Comparison of ENCODE assay signal across 8 cellular contexts in genomic region chr7:101814996-101815825, GRCh38. TPM values are rescaled to one million over a fixed set of nuclear protein-coding genes. Genes with fewer than 3 reads are reported as not detected.
DNase-seq lines count a peak whose midpoint lies in the region; ATAC-seq and TF ChIP-seq lines count a peak whose summit lies in the region.

No MANE protein-coding gene starts in this region.

- DNase-seq in DND-41 (peak; percentile 73), dermis blood vessel endothelial cell (peak; percentile 22), memory B cell (ENCODE audit: low spot score in 2 of 2) (peak; percentile 73 to 83), DMS79 (lab: John Stamatoyannopoulos, UW) (no peak)
- peak; percentile 45 for DNase-seq in activated CD4-positive, alpha-beta T cell treated with anti-CD3 and anti-CD28 coated beads for 1 hour
- DNase-seq in stimulated activated CD8-positive, alpha-beta memory T cell treated with anti-CD3 and anti-CD28 coated beads, Interleukin-12 subunit alpha, Interleukin-12 subunit beta, amount 100 ng/mL, for 1 hour (ENCODE audit: low read depth), result peak; percentile 27

- H3K4me1 Mint-ChIP-seq in memory B cell, result peaks cover 14% of the 10 kb centered on the region

- TF ChIP-seq CTCF in DND-41 (IDR thresholded peaks at IDR 0.05; ENCODE audit: borderline replicate concordance, extremely low read depth, low read length, poor library complexity, severe bottlenecking) (peak; percentile 57), KMS-11 (conservative IDR thresholded peaks at IDR 0.05; ENCODE audit: low read depth, low read length) (peak; percentile 45)

- H3K4me3 ChIP-seq in DND-41 (ENCODE audit: low read depth in 1 of 2, low read length in 2 of 2), result peak overlapping the region; percentile 18 to 62
- H3K4me3 ChIP-seq in KMS-11 (IDR thresholded peaks at IDR 0.05; ENCODE audit: insufficient read depth, low read depth, low read length), result peak overlapping the region; percentile 45

- no peaks in the 10 kb centered on the region for H3K9me3 Mint-ChIP-seq in memory B cell

- H3K9ac ChIP-seq in DND-41 (ENCODE audit: low read depth, low read length), result peak overlapping the region; percentile 71
- H3K9ac ChIP-seq in KMS-11, result peak overlapping the region; percentile 78

- H3K27ac ChIP-seq in DND-41 (ENCODE audit: low read length) (peak overlapping the region; percentile 75), KMS-11 (peak overlapping the region; percentile 36)

- H3K36me3 Mint-ChIP-seq in memory B cell, result no peaks in the 10 kb centered on the region

- ATAC-seq in DND-41 (ENCODE audit: insufficient read depth, low read depth) (peak; percentile 46), GM21576 (IDR thresholded peaks at IDR 0.05; ENCODE audit: unreplicated experiment) (peak; percentile 37), memory B cell (ENCODE audit: low read depth) (peak; percentile 59)

- peaks cover 47% of the 10 kb centered on the region for H3K4me1 ChIP-seq in DND-41 (ENCODE audit: insufficient read depth, low read length)
- H3K4me1 ChIP-seq in KMS-11 (ENCODE audit: low read depth, poor library complexity, severe bottlenecking), result peaks cover 18% of the 10 kb centered on the region

- peak overlapping the region; percentile 98 for H3K4me2 ChIP-seq in DND-41 (ENCODE audit: insufficient read depth, low read length)
- peak overlapping the region; percentile 91 for H3K4me2 ChIP-seq in KMS-11

- peaks cover 47% of the 10 kb centered on the region for H3K79me2 ChIP-seq in DND-41 (ENCODE audit: insufficient read depth, low read length)
- H3K79me2 ChIP-seq in KMS-11 (ENCODE audit: insufficient read depth, low read depth), result peaks cover 28% of the 10 kb centered on the region

- H3K4me3 Mint-ChIP-seq in memory B cell, result peak overlapping the region; percentile 86

- no peaks in the 10 kb centered on the region for H3K27me3 Mint-ChIP-seq in memory B cell

- H4K20me1 ChIP-seq in DND-41 (ENCODE audit: insufficient read depth, low read length) (peaks cover 32% of the 10 kb centered on the region), KMS-11 (ENCODE audit: insufficient read depth) (peaks cover 6% of the 10 kb centered on the region)

- no peaks in the 10 kb centered on the region for H3K9me3 ChIP-seq in DND-41 (ENCODE audit: insufficient read depth, low read length, severe bottlenecking)

- H3K27me3 ChIP-seq in DND-41 (ENCODE audit: insufficient read depth, low read length, poor library complexity) (peaks cover 7% of the 10 kb centered on the region), KMS-11 (ENCODE audit: insufficient read depth, low read depth) (no peaks in the 10 kb centered on the region)

- H2AFZ ChIP-seq in DND-41 (ENCODE audit: low read depth, low read length) (peak overlapping the region; percentile 68), KMS-11 (ENCODE audit: low read depth) (peak overlapping the region; percentile 98)

- H3K36me3 ChIP-seq in DND-41 (ENCODE audit: insufficient read depth, low read length) (peaks cover 9% of the 10 kb centered on the region), KMS-11 (ENCODE audit: insufficient read depth) (no peaks in the 10 kb centered on the region)

- H3K27ac Mint-ChIP-seq in memory B cell, result peak overlapping the region; percentile 68

RNA-seq across cellular contexts. Expression of gene CUX1, which starts 2.2 kb away (rescaled TPM):
- total RNA-seq in dermis blood vessel endothelial cell, result 39.5 and 42.5 TPM in 2 replicates
